In genomic region chr7:128790297-128791037, GRCh38 we compare ENCODE assay signal across 9 cellular contexts. TPM values are rescaled to one million over a fixed set of nuclear protein-coding genes. Genes with fewer than 3 reads are reported as not detected.
DNase-seq lines count a peak whose midpoint lies in the region; ATAC-seq, FAIRE-seq and TF ChIP-seq lines count a peak whose summit lies in the region.
"Had no signal": no experiment of that assay in that cellular context is flagged by ENCODE, and none has a peak within 500 bp of the region (broad histone marks: within the 10 kb centered on the region; RNA-seq: fewer than 3 reads in every experiment).

No MANE protein-coding gene starts in this region.

- H3K14ac ChIP-seq in mesenchymal stem cell (ENCODE audit: low read length in 2 of 2), result no peak overlapping the region

- no peak for FAIRE-seq in bronchial epithelial cell (lab: Jason Lieb, UNC)

- no peaks in the 10 kb centered on the region for H3K36me3 ChIP-seq in bronchial epithelial cell (ENCODE audit: control insufficient read depth, insufficient read depth, low read length)
- peaks cover 2 to 19% of the 10 kb centered on the region in 2 experiments for H3K36me3 ChIP-seq in mesenchymal stem cell (ENCODE audit: control insufficient read depth in 1 of 2, insufficient read depth in 2 of 2, low read depth in 1 of 2, low read length in 2 of 2)
- H3K36me3 ChIP-seq in vagina, result no peaks in the 10 kb centered on the region

- ATAC-seq in GM18498 (IDR thresholded peaks at IDR 0.05; ENCODE audit: unreplicated experiment) (peak; percentile 23), HG03196 (IDR thresholded peaks at IDR 0.05; ENCODE audit: unreplicated experiment) (peak; percentile 6), GM18519 (IDR thresholded peaks at IDR 0.05; ENCODE audit: low FRiP score, unreplicated experiment) (no peak)

- no peak for TF ChIP-seq POLR2A in vagina (IDR thresholded peaks at IDR 0.05)

- H3K4me1 ChIP-seq in mesenchymal stem cell (ENCODE audit: control insufficient read depth, insufficient read depth, low read depth, low read length) (peaks cover 9% of the 10 kb centered on the region), vagina (peaks cover 29% of the 10 kb centered on the region)

- no peak for TF ChIP-seq CTCF in bronchial epithelial cell (IDR thresholded peaks at IDR 0.05; ENCODE audit: insufficient read depth, low read length, severe bottlenecking)
- TF ChIP-seq CTCF in vagina (IDR thresholded peaks at IDR 0.05), result no peak

- DNase-seq in bronchial epithelial cell (ENCODE audit: low read depth), result no peak
- DNase-seq in mesenchymal stem cell, result no peak
- DNase-seq in vagina (ENCODE audit: extremely low spot score in 2 of 2), result no peak
- no peak for DNase-seq in NK-92 (lab: John Stamatoyannopoulos, UW; ENCODE audit: unreplicated experiment)
- DNase-seq in dedifferentiated amniotic fluid mesenchymal stem cell (ENCODE audit: extremely low spot score), result no peak

- peak overlapping the region; percentile 7 for H4K8ac ChIP-seq in mesenchymal stem cell (ENCODE audit: low read length)

- H3K4ac ChIP-seq in mesenchymal stem cell (ENCODE audit: low read depth in 1 of 2, low read length in 2 of 2), result no peak overlapping the region

- H3K23ac ChIP-seq in mesenchymal stem cell (ENCODE audit: low read length in 2 of 2), result peak overlapping the region in 1 of 2 experiments; percentile 86

- no peak overlapping the region for H2BK12ac ChIP-seq in mesenchymal stem cell (ENCODE audit: low read length in 2 of 2)

- intact Hi-C loops in vagina (cut with DNase I), result no loop called here

- no peak overlapping the region for H2BK5ac ChIP-seq in mesenchymal stem cell (ENCODE audit: low read depth, low read length, poor library complexity, severe bottlenecking)

- no peaks in the 10 kb centered on the region for H3K79me1 ChIP-seq in mesenchymal stem cell (replicated peaks; ENCODE audit: low read length, poor library complexity, severe bottlenecking)

- H3K9me3 ChIP-seq in mesenchymal stem cell (ENCODE audit: control insufficient read depth, low read length), result no peaks in the 10 kb centered on the region
- H3K9me3 ChIP-seq in vagina, result no peaks in the 10 kb centered on the region

- H3K4me3 ChIP-seq in bronchial epithelial cell (ENCODE audit: low read depth, low read length) (peak overlapping the region; percentile 49), mesenchymal stem cell (ENCODE audit: insufficient read depth in 1 of 2, low read depth in 1 of 2, low read length in 2 of 2) (peak overlapping the region; percentile 79 to 90), vagina (peak overlapping the region; percentile 65 to 71)

- H2BK120ac ChIP-seq in mesenchymal stem cell (ENCODE audit: low read depth, low read length), result no peak overlapping the region

- H3K27me3 ChIP-seq in bronchial epithelial cell (ENCODE audit: control insufficient read depth, insufficient read depth, low read length) (no peaks in the 10 kb centered on the region), mesenchymal stem cell (ENCODE audit: control insufficient read depth in 1 of 2, insufficient read depth in 1 of 2, low read length in 2 of 2) (peaks cover 0 to 15% of the 10 kb centered on the region in 2 experiments), vagina (no peaks in the 10 kb centered on the region)

- H2AFZ ChIP-seq in mesenchymal stem cell (ENCODE audit: low read depth, low read length), result peak overlapping the region; percentile 94

- H4K91ac ChIP-seq in mesenchymal stem cell (ENCODE audit: low read length), result no peak overlapping the region

- H3K18ac ChIP-seq in mesenchymal stem cell (ENCODE audit: low read depth in 1 of 2, low read length in 2 of 2), result peak overlapping the region in 1 of 2 experiments; percentile 78

- no peak overlapping the region for H2AK5ac ChIP-seq in mesenchymal stem cell (ENCODE audit: low read length, severe bottlenecking)

- H3K4me2 ChIP-seq in mesenchymal stem cell (ENCODE audit: low read length, poor library complexity, severe bottlenecking), result peak overlapping the region; percentile 99

- WGBS in mesenchymal stem cell, result 10% methylated on average over 35 of the region's 45 CpGs

- H3K27ac ChIP-seq in mesenchymal stem cell (ENCODE audit: low read length, poor library complexity, severe bottlenecking) (no peak overlapping the region), vagina (peak overlapping the region; percentile 79)

- peak overlapping the region; percentile 73 for H2BK15ac ChIP-seq in mesenchymal stem cell (ENCODE audit: low read depth, poor library complexity, severe bottlenecking)

- H3K9ac ChIP-seq in mesenchymal stem cell (ENCODE audit: low read length), result peak overlapping the region; percentile 85

RNA-seq across cellular contexts. Expression of gene CCDC136, which starts 1.3 kb away (rescaled TPM):
- total RNA-seq in bronchial epithelial cell, result 0.26 and 0.64 TPM in 2 replicates
- 2.2 TPM for polyA plus RNA-seq in mesenchymal stem cell (2013, experiment 1 of 2)
- 1.4 TPM for polyA plus RNA-seq in mesenchymal stem cell (2013, experiment 2 of 2)
- 17.9 TPM for total RNA-seq in vagina

RNA-seq across cellular contexts. Expression of gene OPN1SW, which starts 14.9 kb away (rescaled TPM):
- total RNA-seq in bronchial epithelial cell (not detected in 2 replicates), vagina (not detected)
- polyA plus RNA-seq in mesenchymal stem cell (2013, experiment 1 of 2), result not detected
- not detected for polyA plus RNA-seq in mesenchymal stem cell (2013, experiment 2 of 2)
- total RNA-seq: RPMI7951 had no signal

RNA-seq across cellular contexts. Expression of gene FLNC, which starts 39.7 kb away (rescaled TPM):
- 0.64 and 1.8 TPM in 2 replicates for total RNA-seq in bronchial epithelial cell
- 25.9 TPM for polyA plus RNA-seq in mesenchymal stem cell (2013, experiment 1 of 2)
- 23.7 TPM for polyA plus RNA-seq in mesenchymal stem cell (2013, experiment 2 of 2)
- total RNA-seq in vagina, result 31.9 TPM

RNA-seq across cellular contexts. Expression of gene CALU, which starts 51.3 kb away (rescaled TPM):
- total RNA-seq in bronchial epithelial cell (248 and 280 TPM in 2 replicates), vagina (65.3 TPM)
- polyA plus RNA-seq in mesenchymal stem cell (2013, experiment 1 of 2), result 923 TPM
- polyA plus RNA-seq in mesenchymal stem cell (2013, experiment 2 of 2), result 940 TPM

Comparison
In these comparisons a context has a peak if more than half of its experiments do, and no peak if none do; other contexts are left out.
1. RNA of gene CCDC136, which starts 1.3 kb away (total RNA-seq): 17.9 TPM in vagina (single experiment); 0.26 to 0.64 TPM in bronchial epithelial cell; every median in the first group is over 10 times any median in the second.
2. RNA of gene FLNC, which starts 39.7 kb away (total RNA-seq): 31.9 TPM in vagina (single experiment); 0.64 to 1.8 TPM in bronchial epithelial cell; every median in the first group is over 10 times any median in the second.
3. Peak in every context shown above with its lines, with median percentiles within 50 percentile points of each other: H3K4me3 ChIP-seq.